In the genomic region with DNA sequence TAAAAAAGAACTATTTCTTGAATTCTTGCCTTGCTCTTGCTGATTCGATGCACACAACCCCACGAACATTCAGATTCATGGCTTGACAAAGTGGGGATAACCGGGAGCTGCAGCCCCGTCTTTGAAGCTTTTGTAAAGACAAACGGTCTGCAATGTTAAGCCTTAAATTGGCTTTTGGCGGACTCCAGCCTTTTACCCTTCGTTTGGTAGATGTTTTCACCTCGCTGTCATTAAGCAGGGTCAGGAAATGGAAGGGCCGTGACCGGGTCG, we compare ENCODE assay signal across 8 cellular contexts. TPM values are rescaled to one million over a fixed set of nuclear protein-coding genes. Genes with fewer than 3 reads are reported as not detected.
DNase-seq lines count a peak whose midpoint lies in the region; ATAC-seq, FAIRE-seq and TF ChIP-seq lines count a peak whose summit lies in the region.

No MANE protein-coding gene starts in this region.

- CTCF ChIA-PET in CD4-positive, alpha-beta T cell (lab: Charles Lee) = interaction anchor here (1.0 to 1.3 kb wide), 3 partner anchors 18 to 299 kb away, joined by 3 to 5 read pairs (median 3); no protein-coding TSS in a partner anchor
- CTCF ChIA-PET in HepG2 (lab: Yijun Ruan, JAX; ENCODE audit: low intra/inter-chr PET ratio, low total read pairs) = no interaction called here

- TF ChIP-seq EP300 in HepG2 (IDR thresholded peaks at IDR 0.05; ENCODE audit: low read depth in 2 of 2, low read length in 2 of 2) = no peak
- no peak for TF ChIP-seq EP300 in HepG2 (CRISPR knock-in tag; IDR thresholded peaks at IDR 0.05; ENCODE audit: borderline replicate concordance)

- H3K27ac ChIP-seq in CD4-positive, alpha-beta T cell (ENCODE audit: low read depth, low read length) = peak overlapping the region; percentile 74
- H3K27ac ChIP-seq in ascending aorta = peak overlapping the region; percentile 81 to 84
- H3K27ac ChIP-seq in HepG2 (ENCODE audit: extremely low read length, insufficient read depth, low read length) = peak overlapping the region; percentile 76
- H3K27ac ChIP-seq in thymus (ENCODE audit: low read depth) = peak overlapping the region; percentile 96

- no peak for DNase-seq in CD4-positive, alpha-beta T cell
- DNase-seq in HTR-8/SVneo (ENCODE audit: insufficient read length, low spot score) (peak; percentile 20), ascending aorta (ENCODE audit: low spot score in 2 of 2) (no peak), HepG2 (ENCODE audit: low spot score) (no peak), SIG-M5 treated with dmso at 0.1 percent for 504 hours (lab: John Stamatoyannopoulos, UW; ENCODE audit: unreplicated experiment) (no peak), C1 segment of cervical spinal cord (lab: John Stamatoyannopoulos, UW) (no peak)

- no peak for TF ChIP-seq POLR2A in HepG2 (IDR thresholded peaks at IDR 0.05; ENCODE audit: insufficient read depth in 1 of 2, low read depth in 2 of 2, low read length in 2 of 2)

- no peaks in the 10 kb centered on the region for H3K27me3 ChIP-seq in CD4-positive, alpha-beta T cell (ENCODE audit: control insufficient read depth, insufficient read depth, low read length)
- H3K27me3 ChIP-seq in ascending aorta = no peaks in the 10 kb centered on the region
- H3K27me3 ChIP-seq in HepG2 (ENCODE audit: control insufficient read depth in 1 of 2, insufficient read depth in 2 of 2, low read length in 2 of 2) = no peaks in the 10 kb centered on the region; a peak in 1 of 5 replicates
- no peaks in the 10 kb centered on the region for H3K27me3 ChIP-seq in thymus (ENCODE audit: control insufficient read depth, insufficient read depth)

- H3K4me1 Mint-ChIP-seq in CD4-positive, alpha-beta T cell (ENCODE audit: low read depth) = peaks cover 56% of the 10 kb centered on the region

- H3K27me3 Mint-ChIP-seq in CD4-positive, alpha-beta T cell = no peaks in the 10 kb centered on the region

- 0% methylated on average over 8 of the region's 11 CpGs for WGBS in HepG2 (ENCODE audit: low lambda C conversion rate)
- 0% methylated on average over 11 of the region's 11 CpGs for WGBS in thymus

- FAIRE-seq in HTR-8/SVneo (lab: Jason Lieb, UNC) = no peak
- no peak for FAIRE-seq in HepG2 (lab: Jason Lieb, UNC)

- no peak for TF ChIP-seq RAD21 in HepG2 (CRISPR knock-in tag; IDR thresholded peaks at IDR 0.05)

- ATAC-seq in CD4-positive, alpha-beta T cell (ENCODE audit: poor library complexity) = peak; percentile 18
- ATAC-seq in HepG2 = peak; percentile 24
- ATAC-seq in HG03439 (IDR thresholded peaks at IDR 0.05; ENCODE audit: unreplicated experiment) = no peak

- H3K36me3 Mint-ChIP-seq in CD4-positive, alpha-beta T cell (ENCODE audit: low read depth) = peaks cover 24% of the 10 kb centered on the region

- peak overlapping the region; percentile 99 for H3K27ac Mint-ChIP-seq in CD4-positive, alpha-beta T cell

- H2AFZ ChIP-seq in HepG2 (ENCODE audit: low read length) = peak overlapping the region; percentile 57

- H3K9ac ChIP-seq in HepG2 (ENCODE audit: insufficient read depth, low read depth, low read length) = peak overlapping the region; percentile 88

- H4K20me1 ChIP-seq in HepG2 (ENCODE audit: insufficient read depth, low read length) = no peaks in the 10 kb centered on the region

- H3K4me3 ChIP-seq in ascending aorta (peak overlapping the region; percentile 96), HepG2 (replicated peaks in 1 of 3; ENCODE audit: insufficient read depth in 1 of 3, low read depth in 2 of 3, low read length in 3 of 3) (peak overlapping the region; percentile 76 to 99 (median 84)), thymus (ENCODE audit: low read length) (peak overlapping the region; percentile 81)

- intact Hi-C loops in CD4-positive, alpha-beta T cell (cut with DNase I, micrococcal nuclease) = loop anchor here (1.0 to 10.0 kb wide), 6 partner anchors 21 to 735 kb away; partner anchors contain the start of genes C15orf61 (in 2 of the 2), AAGAB (in 1 of the 2), FEM1B (in 1 of the 2) and IQCH (in 1 of the 2)
- intact Hi-C loops in ascending aorta (cut with DNase I) (loop anchor here (1.0 to 5.0 kb wide), 2 partner anchors 21 to 685 kb away; partner anchors contain the start of genes C15orf61 and CLN6), HepG2 (cut with micrococcal nuclease; ENCODE audit: unreplicated experiment) (loop anchor here (5.0 kb wide), 1 partner anchor 295 kb away; no protein-coding TSS in a partner anchor)

- H3K4me1 ChIP-seq in ascending aorta = peaks cover 0 to 9% of the 10 kb centered on the region in 2 donors
- H3K4me1 ChIP-seq in HepG2 (ENCODE audit: insufficient read depth, low read length) = peaks cover 25% of the 10 kb centered on the region
- H3K4me1 ChIP-seq in thymus (ENCODE audit: control insufficient read depth, insufficient read depth, low read length) = peaks cover 34% of the 10 kb centered on the region

- H3K4me2 ChIP-seq in HepG2 (ENCODE audit: low read depth, low read length) = peak overlapping the region; percentile 91

- POLR2A ChIA-PET in CD4-positive, alpha-beta T cell (lab: Charles Lee) = interaction anchor here (0.7 to 3.0 kb wide), 15 partner anchors 11 to 1910 kb away, joined by 3 to 72 read pairs (median 3); partner anchors contain the start of genes C15orf61, PIAS1, RNU6-1 and RPLP1
- POLR2A ChIA-PET in HepG2 (lab: Yijun Ruan, JAX) = interaction anchor here (0.6 to 2.0 kb wide), 6 partner anchors 9 to 70 kb away, joined by 3 to 31 read pairs (median 3); partner anchors contain the start of gene C15orf61

- H3K79me2 ChIP-seq in HepG2 (ENCODE audit: insufficient read depth, low read length) = no peaks in the 10 kb centered on the region

- no peaks in the 10 kb centered on the region for H3K9me3 ChIP-seq in CD4-positive, alpha-beta T cell (ENCODE audit: control insufficient read depth, low read length)
- H3K9me3 ChIP-seq in ascending aorta (no peaks in the 10 kb centered on the region), HepG2 (ENCODE audit: low read length) (no peaks in the 10 kb centered on the region), thymus (ENCODE audit: control insufficient read depth) (no peaks in the 10 kb centered on the region)

- H3K9me3 Mint-ChIP-seq in CD4-positive, alpha-beta T cell = no peaks in the 10 kb centered on the region

- in situ Hi-C loops in HepG2 (cut with HindIII; ENCODE audit: extremely low pct_ligation_motif_present, low pct_unique_long_range_greater_than_20kb) = no loop called here

- no peak for TF ChIP-seq CTCF in CD4-positive, alpha-beta T cell (IDR thresholded peaks at IDR 0.05)
- TF ChIP-seq CTCF in ascending aorta (IDR thresholded peaks at IDR 0.05) (no peak), HepG2 (CRISPR knock-in tag; IDR thresholded peaks at IDR 0.05) (no peak)

- H3K36me3 ChIP-seq in ascending aorta (no peaks in the 10 kb centered on the region), HepG2 (replicated peaks in 1 of 2; ENCODE audit: control insufficient read depth in 1 of 2, insufficient read depth in 2 of 2, low read length in 2 of 2) (peaks cover 2 to 5% of the 10 kb centered on the region in 2 experiments; a peak in 2 of 5 replicates), thymus (ENCODE audit: control insufficient read depth, insufficient read depth) (no peaks in the 10 kb centered on the region)

- TSS peak; percentile 89 for BruUV-seq in HepG2 (replicated peaks; lab: Mats Ljungman, UMichigan)

- peak overlapping the region; percentile 93 for H3K4me3 Mint-ChIP-seq in CD4-positive, alpha-beta T cell

RNA-seq across cellular contexts. Expression of gene MAP2K5, which starts 0.4 kb away (rescaled TPM):
- 10 to 100 TPM; 22.2 to 27.9 TPM for total RNA-seq in CD4-positive, alpha-beta T cell
- total RNA-seq in ascending aorta (1.1 TPM), HepG2 (2016; rRNA removed; fragmentation: Illumina TruSeq; extraction: Trizol) (4.3 and 6.3 TPM in 2 replicates)
- 8.3 and 9.2 TPM in 2 replicates for total RNA-seq in HepG2 (2016; cell fraction: cytosol; rRNA removed; fragmentation: Illumina TruSeq; extraction: Trizol; ENCODE audit: low read depth)
- 3.3 and 5.6 TPM in 2 replicates for total RNA-seq in HepG2 (2016; cell fraction: insoluble cytoplasmic fraction; rRNA removed; fragmentation: Illumina TruSeq; extraction: Trizol)
- total RNA-seq in HepG2 (2016; cell fraction: membrane; rRNA removed; fragmentation: Illumina TruSeq; extraction: Trizol) = 5.7 and 7.1 TPM in 2 replicates
- total RNA-seq in HepG2 (2016; cell fraction: nucleus; rRNA removed; fragmentation: Illumina TruSeq; extraction: Trizol) = 7.3 and 10.3 TPM in 2 replicates
- polyA plus RNA-seq in HepG2 (2011; rRNA removed) (3.2 and 4.0 TPM in 2 replicates), thymus (16.3 TPM)
- polyA plus RNA-seq in HepG2 (2011; cell fraction: cytosol; rRNA removed) = 2.4 and 2.5 TPM in 2 replicates
- polyA plus RNA-seq in HepG2 (2011; cell fraction: nucleus; rRNA removed) = 8.1 and 8.7 TPM in 2 replicates
- polyA plus RNA-seq in HepG2 (2012) = 12.6 and 13.6 TPM in 2 replicates
- polyA plus RNA-seq in HepG2 (2016; cell fraction: cytosol; fragmentation: Illumina TruSeq; extraction: Trizol; ENCODE audit: low read depth) = 3.4 and 3.9 TPM in 2 replicates
- polyA plus RNA-seq in HepG2 (2016; cell fraction: insoluble cytoplasmic fraction; fragmentation: Illumina TruSeq; extraction: Trizol; ENCODE audit: low read depth) = 10.6 and 10.7 TPM in 2 replicates
- polyA plus RNA-seq in HepG2 (2016; cell fraction: membrane; fragmentation: Illumina TruSeq; extraction: Trizol; ENCODE audit: low read depth) = 7.3 TPM in 2 replicates
- 9.9 and 12.6 TPM in 2 replicates for polyA plus RNA-seq in HepG2 (2016; cell fraction: nucleus; fragmentation: Illumina TruSeq; extraction: Trizol; ENCODE audit: insufficient read depth, low read depth)
- 7.5 and 17.7 TPM in 2 replicates for polyA minus RNA-seq in HepG2 (2011; rRNA and poly(A)+ RNA removed; ENCODE audit: low replicate concordance)
- 4.9 and 7.3 TPM in 2 replicates for polyA minus RNA-seq in HepG2 (2011; cell fraction: cytosol; rRNA and poly(A)+ RNA removed)
- polyA minus RNA-seq in HepG2 (2011; cell fraction: nucleus; rRNA and poly(A)+ RNA removed) = 24.7 and 28.5 TPM in 2 replicates

RNA-seq across cellular contexts. Expression of gene C15orf61, which starts 21.2 kb away (rescaled TPM):
- 10 to 100 TPM; 11.3 to 12.0 TPM for total RNA-seq in CD4-positive, alpha-beta T cell
- 2.3 TPM for total RNA-seq in ascending aorta
- 3.3 and 6.6 TPM in 2 replicates for total RNA-seq in HepG2 (2016; rRNA removed; fragmentation: Illumina TruSeq; extraction: Trizol)
- total RNA-seq in HepG2 (2016; cell fraction: cytosol; rRNA removed; fragmentation: Illumina TruSeq; extraction: Trizol; ENCODE audit: low read depth) = 9.3 and 10.8 TPM in 2 replicates
- 5.7 and 8.0 TPM in 2 replicates for total RNA-seq in HepG2 (2016; cell fraction: insoluble cytoplasmic fraction; rRNA removed; fragmentation: Illumina TruSeq; extraction: Trizol)
- total RNA-seq in HepG2 (2016; cell fraction: membrane; rRNA removed; fragmentation: Illumina TruSeq; extraction: Trizol) = 11.0 and 12.6 TPM in 2 replicates
- total RNA-seq in HepG2 (2016; cell fraction: nucleus; rRNA removed; fragmentation: Illumina TruSeq; extraction: Trizol) = 7.4 and 9.6 TPM in 2 replicates
- 2.1 and 2.2 TPM in 2 replicates for polyA plus RNA-seq in HepG2 (2011; rRNA removed)
- 2.0 and 3.5 TPM in 2 replicates for polyA plus RNA-seq in HepG2 (2011; cell fraction: cytosol; rRNA removed)
- 2.5 and 4.0 TPM in 2 replicates for polyA plus RNA-seq in HepG2 (2011; cell fraction: nucleus; rRNA removed)
- polyA plus RNA-seq in HepG2 (2012) = 3.3 and 7.5 TPM in 2 replicates
- polyA plus RNA-seq in HepG2 (2016; cell fraction: cytosol; fragmentation: Illumina TruSeq; extraction: Trizol; ENCODE audit: low read depth) = 16.3 and 18.5 TPM in 2 replicates
- polyA plus RNA-seq in HepG2 (2016; cell fraction: insoluble cytoplasmic fraction; fragmentation: Illumina TruSeq; extraction: Trizol; ENCODE audit: low read depth) = 4.1 and 6.7 TPM in 2 replicates
- polyA plus RNA-seq in HepG2 (2016; cell fraction: membrane; fragmentation: Illumina TruSeq; extraction: Trizol; ENCODE audit: low read depth) = 12.1 and 12.7 TPM in 2 replicates
- polyA plus RNA-seq in HepG2 (2016; cell fraction: nucleus; fragmentation: Illumina TruSeq; extraction: Trizol; ENCODE audit: insufficient read depth, low read depth) = 8.7 and 10.8 TPM in 2 replicates
- polyA minus RNA-seq in HepG2 (2011; rRNA and poly(A)+ RNA removed; ENCODE audit: low replicate concordance) = 2.5 and 4.0 TPM in 2 replicates
- 1.6 and 2.4 TPM in 2 replicates for polyA minus RNA-seq in HepG2 (2011; cell fraction: cytosol; rRNA and poly(A)+ RNA removed)
- 10.1 and 14.8 TPM in 2 replicates for polyA minus RNA-seq in HepG2 (2011; cell fraction: nucleus; rRNA and poly(A)+ RNA removed)
- polyA plus RNA-seq in thymus = 2.9 TPM
